8 cellular contexts compared by ENCODE assay signal in the genomic region with DNA sequence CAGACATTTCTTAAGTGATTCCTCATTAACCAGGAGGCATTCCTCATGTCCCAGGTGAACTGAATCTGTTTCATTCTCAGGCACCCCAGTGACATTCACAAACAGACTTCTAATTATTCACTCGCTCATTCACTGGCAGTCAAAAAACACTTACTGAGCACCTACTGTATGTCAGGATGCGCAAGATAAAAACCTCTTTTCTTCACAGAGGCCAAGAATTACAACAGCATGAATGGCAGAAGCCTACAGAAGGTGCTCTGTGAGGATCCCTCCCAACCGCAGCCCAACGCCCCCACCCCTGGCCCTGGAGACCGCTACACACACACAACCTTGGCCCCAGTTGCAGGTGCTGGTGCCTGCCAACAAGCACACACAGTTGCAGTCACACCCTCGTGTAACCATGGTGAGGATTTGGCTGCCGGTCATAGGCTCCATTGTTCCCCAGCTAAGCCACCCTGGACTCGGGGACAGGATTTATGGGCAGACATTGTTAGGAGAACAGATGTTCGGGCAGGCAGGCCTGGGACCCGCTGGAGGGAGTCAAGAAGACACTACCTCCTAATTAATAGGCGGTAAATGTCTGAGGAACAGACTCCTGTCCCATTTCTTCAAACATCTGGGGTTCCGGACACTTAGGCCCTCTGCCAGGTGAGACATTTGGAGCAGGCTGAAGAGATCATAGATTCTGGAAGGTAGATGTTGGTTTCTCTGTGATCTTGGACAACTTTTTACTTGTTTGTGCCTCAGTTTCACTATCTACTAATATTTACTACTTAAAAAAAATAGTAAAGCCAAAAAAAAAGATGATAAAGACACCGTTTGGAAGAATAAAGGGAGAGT. TPM values are rescaled to one million over a fixed set of nuclear protein-coding genes. Genes with fewer than 3 reads are reported as not detected.
DNase-seq lines count a peak whose midpoint lies in the region; ATAC-seq and TF ChIP-seq lines count a peak whose summit lies in the region.

No MANE protein-coding gene starts in this region.

- POLR2A ChIA-PET in RWPE1 (lab: Yijun Ruan, JAX; ENCODE audit: low non-redundant PET) = interaction anchor here (0.6 kb wide), 1 partner anchor 26 kb away, joined by 3 read pairs; no protein-coding TSS in a partner anchor

- TF ChIP-seq EP300 in sigmoid colon (IDR thresholded peaks at IDR 0.05) = no peak

- intact Hi-C loops in cardiac septum (cut with DNase I) = no loop called here
- intact Hi-C loops in sigmoid colon (cut with DNase I) = loop anchor here (5.0 kb wide), 1 partner anchor 40 kb away; no protein-coding TSS in a partner anchor
- intact Hi-C loops in activated CD4-positive, alpha-beta T cell treated with anti-CD3 and anti-CD28 coated beads, Interleukin-2, amount 10 ng/mL, durations not matched to agents 24 days and 14 days (cut with micrococcal nuclease) = no loop called here

- H3K27me3 Mint-ChIP-seq in activated CD4-positive, alpha-beta T cell treated with anti-CD3 and anti-CD28 coated beads, Interleukin-2, amount 10 ng/mL, durations not matched to agents 24 days and 14 days = peaks cover 14% of the 10 kb centered on the region

- no peaks in the 10 kb centered on the region for H3K27me3 ChIP-seq in sigmoid colon

- peaks cover 0 to 90% (median 81%) of the 10 kb centered on the region in 4 donors for H3K4me1 ChIP-seq in sigmoid colon

- TF ChIP-seq POLR2A in sigmoid colon (IDR thresholded peaks at IDR 0.05) = no peak

- no peaks in the 10 kb centered on the region for H3K4me1 Mint-ChIP-seq in activated CD4-positive, alpha-beta T cell treated with anti-CD3 and anti-CD28 coated beads, Interleukin-2, amount 10 ng/mL, durations not matched to agents 24 days and 14 days

- no peak overlapping the region for H3K27ac Mint-ChIP-seq in activated CD4-positive, alpha-beta T cell treated with anti-CD3 and anti-CD28 coated beads, Interleukin-2, amount 10 ng/mL, durations not matched to agents 24 days and 14 days

- H3K4me3 Mint-ChIP-seq in activated CD4-positive, alpha-beta T cell treated with anti-CD3 and anti-CD28 coated beads, Interleukin-2, amount 10 ng/mL, durations not matched to agents 24 days and 14 days = no peak overlapping the region

- ATAC-seq in activated CD4-positive, CD25-positive, alpha-beta regulatory T cell treated with anti-CD3 and anti-CD28 coated beads, Interleukin-2, amount 50 U/mL, for 24 hours = no peak
- ATAC-seq in GM21423 (IDR thresholded peaks at IDR 0.05; ENCODE audit: unreplicated experiment) = no peak

- H3K36me3 ChIP-seq in sigmoid colon = no peaks in the 10 kb centered on the region

- 12 to 55% methylated on average over 13 of the region's 13 CpGs for WGBS in sigmoid colon, 2 donors

- H3K9me3 ChIP-seq in sigmoid colon = no peaks in the 10 kb centered on the region

- no peaks in the 10 kb centered on the region for H3K9me3 Mint-ChIP-seq in activated CD4-positive, alpha-beta T cell treated with anti-CD3 and anti-CD28 coated beads, Interleukin-2, amount 10 ng/mL, durations not matched to agents 24 days and 14 days

- peak; percentile 47 for DNase-seq in HuH-7 (ENCODE audit: low spot score)
- DNase-seq in RWPE1 (ENCODE audit: low spot score) = no peak
- DNase-seq in cardiac septum (ENCODE audit: low spot score) = peak; percentile 93
- DNase-seq in sigmoid colon = peak; percentile 97
- DNase-seq in GM10266 (ENCODE audit: extremely low spot score) = no peak
- no peak for DNase-seq in activated CD4-positive, alpha-beta T cell treated with anti-CD3 and anti-CD28 coated beads, Interleukin-2, amount 10 ng/mL, durations not matched to agents 24 days and 14 days

- H3K27ac ChIP-seq in RWPE1 (peak overlapping the region; percentile 82), sigmoid colon (peak overlapping the region; percentile 97 to 100 (median 99))

- CTCF ChIA-PET in RWPE1 (lab: Yijun Ruan, JAX) = interaction anchor here (0.7 to 0.8 kb wide), 2 partner anchors 34 to 87 kb away, joined by 3 read pairs; no protein-coding TSS in a partner anchor

- H3K36me3 Mint-ChIP-seq in activated CD4-positive, alpha-beta T cell treated with anti-CD3 and anti-CD28 coated beads, Interleukin-2, amount 10 ng/mL, durations not matched to agents 24 days and 14 days (ENCODE audit: low read depth) = no peaks in the 10 kb centered on the region

- no peak overlapping the region for H3K4me3 ChIP-seq in sigmoid colon

- TF ChIP-seq CTCF in RWPE1 (conservative IDR thresholded peaks at IDR 0.05; ENCODE audit: low read depth) (no peak), sigmoid colon (IDR thresholded peaks at IDR 0.05) (no peak), GM10266 (IDR thresholded peaks at IDR 0.05; ENCODE audit: control insufficient read depth, insufficient read depth, low read depth, missing control alignments) (no peak)

RNA-seq across cellular contexts. Expression of a gene that starts 43.2 kb away (rescaled TPM):
- total RNA-seq in cardiac septum (46.6 TPM), sigmoid colon (10 to 100 TPM; 29.5 to 64.0 (median 33.7) TPM)
- polyA plus RNA-seq in sigmoid colon = 10 to 100 TPM in 2 of 3 donors, 1 to 10 TPM in 1; 3.0 to 20.0 (median 11.4) TPM
- total RNA-seq in activated CD4-positive, alpha-beta T cell treated with anti-CD3 and anti-CD28 coated beads, Interleukin-2, amount 10 ng/mL, durations not matched to agents 24 days and 14 days = 0.50 and 0.58 TPM in 2 replicates

Comparison
In these comparisons a context has a peak if more than half of its experiments do, and no peak if none do; other contexts are left out.
1. DNase-seq: peak in HuH-7 (single experiment), cardiac septum (single experiment) and sigmoid colon (single experiment); none in RWPE1 (single experiment), GM10266 (single experiment) and activated CD4-positive, alpha-beta T cell treated with anti-CD3 and anti-CD28 coated beads, Interleukin-2, amount 10 ng/mL, durations not matched to agents 24 days and 14 days (single experiment).
2. RNA of a gene that starts 43.2 kb away (total RNA-seq): 46.6 TPM in cardiac septum (single experiment) and 29.5 to 64.0 TPM in sigmoid colon; 0.50 to 0.58 TPM in activated CD4-positive, alpha-beta T cell treated with anti-CD3 and anti-CD28 coated beads, Interleukin-2, amount 10 ng/mL, durations not matched to agents 24 days and 14 days; every median in the first group is over 10 times any median in the second.